8 cellular contexts compared by ENCODE assay signal in genomic region chr5:151115272-151115905, GRCh38. TPM values are rescaled to one million over a fixed set of nuclear protein-coding genes. Genes with fewer than 3 reads are reported as not detected.
DNase-seq lines count a peak whose midpoint lies in the region; ATAC-seq and TF ChIP-seq lines count a peak whose summit lies in the region.

No MANE protein-coding gene starts in this region.

- H3K4me3 Mint-ChIP-seq in Caco-2 (ENCODE audit: unreplicated experiment), result no peak overlapping the region

- no peak overlapping the region for H3K27ac Mint-ChIP-seq in Caco-2 (ENCODE audit: unreplicated experiment)

- no peaks in the 10 kb centered on the region for H3K9me3 Mint-ChIP-seq in Caco-2 (ENCODE audit: unreplicated experiment)

- H3K4me1 Mint-ChIP-seq in Caco-2 (ENCODE audit: low read depth, unreplicated experiment), result peaks cover 7% of the 10 kb centered on the region

- H3K27ac ChIP-seq in HEK293 (ENCODE audit: extremely low read depth, low read depth, low read length) (no peak overlapping the region), left lung (no peak overlapping the region)

- POLR2A ChIA-PET in Caco-2 (lab: Charles Lee), result no interaction called here
- POLR2A ChIA-PET in HEK293 (lab: Yijun Ruan, JAX), result interaction anchor here (0.8 to 1.2 kb wide), 3 partner anchors 11 to 113 kb away, joined by 3 to 4 read pairs (median 3); partner anchors contain the start of gene TNIP1

- peak; percentile 96 for ATAC-seq in left lung
- no peak for ATAC-seq in HG02970 (IDR thresholded peaks at IDR 0.05; ENCODE audit: low FRiP score, unreplicated experiment)

- H3K27me3 Mint-ChIP-seq in Caco-2 (ENCODE audit: insufficient read depth, unreplicated experiment), result no peaks in the 10 kb centered on the region

- H3K36me3 ChIP-seq in Caco-2 (ENCODE audit: control insufficient read depth, insufficient read depth, low read length) (no peaks in the 10 kb centered on the region), HEK293 (ENCODE audit: control insufficient read depth in 2 of 2, insufficient read depth in 1 of 2, low read length in 2 of 2) (peaks cover 9 to 68% of the 10 kb centered on the region in 2 experiments; a peak in 2 of 3 replicates), left lung (peaks cover 0 to 73% of the 10 kb centered on the region in 2 donors)

- CTCF ChIA-PET in Caco-2 (lab: Charles Lee), result interaction anchor here (0.6 to 4.0 kb wide), 11 partner anchors 11 to 113 kb away, joined by 3 to 51 read pairs (median 6); partner anchors contain the start of genes GPX3 and TNIP1
- CTCF ChIA-PET in HEK293 (lab: Yijun Ruan, JAX), result interaction anchor here (0.5 to 8.9 kb wide), 57 partner anchors 10 to 357 kb away, joined by 3 to 247 read pairs (median 5); partner anchors contain the start of genes ANXA6, DCTN4, GPX3 and TNIP1

- H3K9me3 ChIP-seq in Caco-2, result no peaks in the 10 kb centered on the region
- H3K9me3 ChIP-seq in HEK293 (ENCODE audit: control insufficient read depth, insufficient read depth, low read depth, low read length), result no peaks in the 10 kb centered on the region
- H3K9me3 ChIP-seq in left lung, result no peaks in the 10 kb centered on the region

- peak; percentile 74 to 83 for DNase-seq in Caco-2
- peak; percentile 9 for DNase-seq in NCI-H2227 treated with DMSO at 0.1 percent for 48 hours (lab: John Stamatoyannopoulos, UW)
- peak; percentile 69 to 79 for DNase-seq in activated CD4-positive, alpha-beta T cell treated with anti-CD3 and anti-CD28 coated beads for 4 hours
- DNase-seq in cerebellum (ENCODE audit: low spot score), result peak; percentile 79
- DNase-seq in left lung, result peak; percentile 74 to 93
- DNase-seq in stimulated activated CD4-positive, alpha-beta T cell treated with anti-CD3 and anti-CD28 coated beads, Interleukin-4, amount 100 ng/mL, for 48 hours (ENCODE audit: low read depth in 2 of 2), result peak; percentile 58 to 70

- H3K27me3 ChIP-seq in Caco-2 (replicated peaks; ENCODE audit: control insufficient read depth, insufficient read depth, low read length) (no peaks in the 10 kb centered on the region), left lung (no peaks in the 10 kb centered on the region)

- H3K4me1 ChIP-seq in Caco-2 (no peaks in the 10 kb centered on the region), HEK293 (ENCODE audit: control insufficient read depth, insufficient read depth, low read length) (no peaks in the 10 kb centered on the region), left lung (peaks cover 0 to 17% of the 10 kb centered on the region in 2 donors)

- intact Hi-C loops in Caco-2 (cut with micrococcal nuclease; ENCODE audit: unreplicated experiment), result loop anchor here (1.0 to 2.0 kb wide), 3 partner anchors 35 to 113 kb away; partner anchors contain the start of gene TNIP1
- intact Hi-C loops in left lung (cut with DNase I), result loop anchor here (2.0 to 10.0 kb wide), 2 partner anchors 61 to 65 kb away; no protein-coding TSS in a partner anchor

- TF ChIP-seq CTCF in Caco-2 (IDR thresholded peaks at IDR 0.05; ENCODE audit: insufficient read depth in 1 of 2, low read depth in 1 of 2, low read length in 1 of 2, severe bottlenecking in 1 of 2, unreplicated experiment in 1 of 2), result peak; percentile 93 to 94
- peak; percentile 54 for TF ChIP-seq CTCF in HEK293 (tag by site-specific recombination; IDR thresholded peaks at IDR 0.05)
- TF ChIP-seq CTCF in left lung (IDR thresholded peaks at IDR 0.05), result peak; percentile 86 to 92

- no TSS peak for BruUV-seq in Caco-2 (replicated peaks; lab: Mats Ljungman, UMichigan)

- H3K36me3 Mint-ChIP-seq in Caco-2 (ENCODE audit: insufficient read depth, unreplicated experiment), result no peaks in the 10 kb centered on the region

- H3K4me3 ChIP-seq in Caco-2 (ENCODE audit: low read depth, low read length) (no peak overlapping the region), HEK293 (ENCODE audit: low read depth, low read length) (no peak overlapping the region), left lung (no peak overlapping the region)

TF ChIP-seq in HEK293, 187 proteins besides CTCF, POLR2A, EP300 and RAD21:
- TF ChIP-seq ZSCAN30 (tag by site-specific recombination; IDR thresholded peaks at IDR 0.05), result 0 out of 2 replicates have a peak, but pooled peaks have one; percentile 51
- peak; percentile 45; the same call in 1 of the 2 replicates for TF ChIP-seq ZNF654 (tag by site-specific recombination; IDR thresholded peaks at IDR 0.05; ENCODE audit: low read depth)
- peak; percentile 37; the same call in 1 of the 2 replicates for TF ChIP-seq ZNF366 (tag by site-specific recombination; conservative IDR thresholded peaks at IDR 0.05)
- 0 out of 2 replicates have a peak, but pooled peaks have one; percentile 18 for TF ChIP-seq ZNF561 (tag by site-specific recombination; IDR thresholded peaks at IDR 0.05; ENCODE audit: borderline replicate concordance)
- no peak for TF ChIP-seq ZNF37A (tag by site-specific recombination; IDR thresholded peaks at IDR 0.05)
- peak; percentile 75; the same call in 1 of the 2 replicates for TF ChIP-seq ZNF596 (tag by site-specific recombination; IDR thresholded peaks at IDR 0.05)
- TF ChIP-seq IKZF3 (tag by site-specific recombination; IDR thresholded peaks at IDR 0.05), result no peak
- TF ChIP-seq ZNF121 (tag by site-specific recombination; IDR thresholded peaks at IDR 0.05), result peak; percentile 77
- no peak for TF ChIP-seq ZBTB44 (tag by site-specific recombination; IDR thresholded peaks at IDR 0.05)
- no peak for TF ChIP-seq ZEB2 (tag by site-specific recombination; IDR thresholded peaks at IDR 0.05)
- no peak for TF ChIP-seq ZNF645 (tag by site-specific recombination; IDR thresholded peaks at IDR 0.05)
- peak; percentile 80 for TF ChIP-seq ZBTB48 (tag by site-specific recombination; IDR thresholded peaks at IDR 0.05)
- TF ChIP-seq ZNF776 (tag by site-specific recombination; IDR thresholded peaks at IDR 0.05; ENCODE audit: borderline replicate concordance), result no peak
- no peak for TF ChIP-seq HOXA7 (CRISPR knock-in tag; IDR thresholded peaks at IDR 0.05; ENCODE audit: borderline replicate concordance)
- no peak for TF ChIP-seq ZFP41 (tag by site-specific recombination; IDR thresholded peaks at IDR 0.05; ENCODE audit: borderline replicate concordance)
- no peak for TF ChIP-seq ZFP69B (tag by site-specific recombination; IDR thresholded peaks at IDR 0.05)

RNA-seq across cellular contexts. Expression of gene TNIP1, which starts 34.6 kb away (rescaled TPM):
- total RNA-seq in Caco-2 (2022) (62.7 and 65.7 TPM in 2 replicates), cerebellum (18.3 TPM), left lung (100 to 1,000 TPM; 111 to 133 TPM)

RNA-seq across cellular contexts. Expression of gene ANXA6, which starts 42.2 kb away (rescaled TPM):
- 43.0 and 51.9 TPM in 2 replicates for total RNA-seq in Caco-2 (2022)
- total RNA-seq in cerebellum, result 80.7 TPM
- total RNA-seq in left lung, result 100 to 1,000 TPM; 188 to 198 TPM

Comparison
In these comparisons a context has a peak if more than half of its experiments do, and no peak if none do; other contexts are left out.
1. DNase-seq: peak in every context shown above with its lines; median percentile 84 in left lung; 79 in cerebellum; 78 in Caco-2; 74 in activated CD4-positive, alpha-beta T cell treated with anti-CD3 and anti-CD28 coated beads for 4 hours; 64 in stimulated activated CD4-positive, alpha-beta T cell treated with anti-CD3 and anti-CD28 coated beads, Interleukin-4, amount 100 ng/mL, for 48 hours; 9 in NCI-H2227 treated with DMSO at 0.1 percent for 48 hours.